10 cellular contexts compared by ENCODE assay signal in genomic region chr14:90891326-90891725, GRCh38.
"Had no signal": no experiment of that assay in that cellular context is flagged by ENCODE, and none has a peak within 500 bp of the region (broad histone marks: within the 10 kb centered on the region; RNA-seq: fewer than 3 reads in every experiment).

No MANE protein-coding gene starts in this region.

- DNase-seq: GM23248, GOT3, H7, H9, HCEC 1CT, HFFc6 had no signal

- H3K4me3 ChIP-seq: GM23248, GM23338, HAP-1 had no signal

- FAIRE-seq: H1 had no signal

- H3K27ac ChIP-seq: GM23248 had no signal

- H3K9me3 ChIP-seq: HAP-1 had no signal

- H3K27ac Mint-ChIP-seq: GM23338, H9, HFFc6 had no signal

- H3K4me3 Mint-ChIP-seq: GM23338, H9, HFFc6 had no signal

- H3K9me3 Mint-ChIP-seq: GM23338, H9, HFFc6 had no signal

- H3K9ac ChIP-seq: GM23248 had no signal

- H3K4me1 Mint-ChIP-seq: GM23338, H9 had no signal

- ATAC-seq: GM23338, HCT116 had no signal

- H3K36me3 ChIP-seq: HAP-1 had no signal

- H2AFZ ChIP-seq: GM23248, GM23338 had no signal

- H3K4me2 ChIP-seq: GM23338 had no signal
